In genomic region chr1:156572663-156573018, GRCh38 we compare ENCODE assay signal across 8 cellular contexts. TPM values are rescaled to one million over a fixed set of nuclear protein-coding genes. Genes with fewer than 3 reads are reported as not detected.
DNase-seq lines count a peak whose midpoint lies in the region; ATAC-seq and TF ChIP-seq lines count a peak whose summit lies in the region.
"Had no signal": no experiment of that assay in that cellular context is flagged by ENCODE, and none has a peak within 500 bp of the region (broad histone marks: within the 10 kb centered on the region; RNA-seq: fewer than 3 reads in every experiment).

No MANE protein-coding gene starts in this region.

- H2AFZ ChIP-seq in GM23338 (peak overlapping the region; percentile 99), fibroblast of lung (ENCODE audit: low read length) (no peak overlapping the region)

- H3K79me2 ChIP-seq in GM23338 (replicated peaks; ENCODE audit: insufficient read depth) (peaks cover 16% of the 10 kb centered on the region), fibroblast of lung (ENCODE audit: control insufficient read depth, insufficient read depth, low read length) (peaks cover 22% of the 10 kb centered on the region)

- peak overlapping the region; percentile 96 for H3K4me3 Mint-ChIP-seq in GM23338

- H3K9me3 Mint-ChIP-seq in GM23338: no peaks in the 10 kb centered on the region

- TF ChIP-seq CTCF in GM23338 (conservative IDR thresholded peaks at IDR 0.05; ENCODE audit: low read depth in 2 of 2) (no peak), fibroblast of lung (conservative IDR thresholded peaks at IDR 0.05 in 1 of 2, IDR thresholded peaks at IDR 0.05 in 1 of 2; ENCODE audit: low read depth in 1 of 2, low read length in 2 of 2) (no peak)

- H3K36me3 Mint-ChIP-seq in GM23338 (ENCODE audit: low read depth): peaks cover 12% of the 10 kb centered on the region

- H3K27me3 Mint-ChIP-seq in GM23338 (ENCODE audit: insufficient read depth, low read depth, poor library complexity): peaks cover 5% of the 10 kb centered on the region

- H3K27ac ChIP-seq in GM23338 (ENCODE audit: low read depth): no peak overlapping the region
- H3K27ac ChIP-seq in SJSA1: no peak overlapping the region
- no peak overlapping the region for H3K27ac ChIP-seq in fibroblast of lung (ENCODE audit: insufficient read depth, low read length)
- H3K27ac ChIP-seq in skin epidermis: no peak overlapping the region

- 0 out of 2 replicates have a peak, but pooled peaks cover 12% of the 10 kb centered on the region for H3F3A ChIP-seq in GM23338 (replicated peaks; ENCODE audit: low read depth)

- H3K4me1 Mint-ChIP-seq in GM23338: peaks cover 15% of the 10 kb centered on the region

- no peak overlapping the region for H3K9ac ChIP-seq in fibroblast of lung (ENCODE audit: insufficient read depth, low read length)

- H3K4me1 ChIP-seq in GM23338 (ENCODE audit: insufficient read depth) (peaks cover 10% of the 10 kb centered on the region), SJSA1 (replicated peaks) (peaks cover 15% of the 10 kb centered on the region), fibroblast of lung (ENCODE audit: control insufficient read depth, extremely low read depth, insufficient read depth, low read length) (peaks cover 10% of the 10 kb centered on the region)

- H3K9me3 ChIP-seq in SJSA1 (replicated peaks): no peaks in the 10 kb centered on the region
- no peaks in the 10 kb centered on the region for H3K9me3 ChIP-seq in fibroblast of lung (ENCODE audit: control insufficient read depth, insufficient read depth, low read depth, low read length)

- peak overlapping the region; percentile 98 for H3K4me2 ChIP-seq in GM23338
- peak overlapping the region; percentile 97 for H3K4me2 ChIP-seq in fibroblast of lung (ENCODE audit: extremely low read depth, insufficient read depth, low read length)

- ATAC-seq in GM23338: peak; percentile 13
- no peak for ATAC-seq in HG02885 (IDR thresholded peaks at IDR 0.05; ENCODE audit: poor library complexity, unreplicated experiment)

- H3K27ac Mint-ChIP-seq in GM23338: no peak overlapping the region

- peak overlapping the region; percentile 96 for H3K4me3 ChIP-seq in GM23338
- peak overlapping the region; percentile 73 for H3K4me3 ChIP-seq in SJSA1
- peak overlapping the region; percentile 67 to 93 (median 86) for H3K4me3 ChIP-seq in fibroblast of lung (replicated peaks in 1 of 4; ENCODE audit: control extremely low read depth in 1 of 4, insufficient read depth in 1 of 4, low read depth in 3 of 4, low read length in 4 of 4)
- H3K4me3 ChIP-seq in skin epidermis: peak overlapping the region; percentile 26 to 56 (median 38)

- H4K20me1 ChIP-seq in GM23338 (replicated peaks; ENCODE audit: insufficient read depth) (peaks cover 4% of the 10 kb centered on the region), fibroblast of lung (ENCODE audit: control insufficient read depth, extremely low read depth, insufficient read depth, low read length) (no peaks in the 10 kb centered on the region)

- DNase-seq in GM23338 (ENCODE audit: low spot score): no peak
- DNase-seq in SJSA1 (ENCODE audit: low read depth in 1 of 2, low spot score in 2 of 2): no peak
- no peak for DNase-seq in fibroblast of lung (ENCODE audit: low read depth in 2 of 2)
- no peak for DNase-seq in SHP77 (lab: John Stamatoyannopoulos, UW)
- DNase-seq in NCI-H187 treated with DMSO at 0.1 percent for 48 hours (lab: John Stamatoyannopoulos, UW): no peak

- no peaks in the 10 kb centered on the region for H3K9me2 ChIP-seq in GM23338 (ENCODE audit: insufficient read depth)

- H3K36me3 ChIP-seq in GM23338 (ENCODE audit: insufficient read depth) (0 out of 2 replicates have a peak, but pooled peaks cover 6% of the 10 kb centered on the region), SJSA1 (peaks cover 39% of the 10 kb centered on the region), fibroblast of lung (ENCODE audit: control insufficient read depth, insufficient read depth, low read length) (no peaks in the 10 kb centered on the region)

- H3K27me3 ChIP-seq in GM23338 (ENCODE audit: insufficient read depth) (no peaks in the 10 kb centered on the region), SJSA1 (replicated peaks) (no peaks in the 10 kb centered on the region; the same call in 1 of the 2 replicates), fibroblast of lung (ENCODE audit: control insufficient read depth, insufficient read depth, low read length) (peaks cover 6% of the 10 kb centered on the region)

TF ChIP-seq in GM23338, 12 proteins besides CTCF, POLR2A, EP300 and RAD21 (continues in another document):
- no peak for TF ChIP-seq ETS1 (IDR thresholded peaks at IDR 0.05)

RNA-seq across cellular contexts. Expression of gene IQGAP3, which starts 0.3 kb away (rescaled TPM):
- total RNA-seq in GM23338 (2014; rRNA removed; shearing (Covaris generic)): 25.7 and 31.8 TPM in 2 replicates
- 11.9 and 12.8 TPM in 2 replicates for polyA plus RNA-seq in GM23338 (2016; fragmentation: Nextera tagmentation; extraction: Ambion mirVana)
- total RNA-seq in SJSA1 (2014; rRNA removed; shearing (Covaris generic)): 38.3 and 64.1 TPM in 2 replicates
- total RNA-seq in fibroblast of lung: 1.3 and 16.0 TPM in 2 replicates
- 2.7 and 15.9 TPM in 2 replicates for polyA plus RNA-seq in fibroblast of lung
- 3.4 and 15.2 TPM in 2 replicates for polyA plus RNA-seq in fibroblast of lung (2012)
- polyA minus RNA-seq in fibroblast of lung (ENCODE audit: low replicate concordance): 20.9 and 91.3 TPM in 2 replicates

RNA-seq across cellular contexts. Expression of gene TTC24, which starts 6.9 kb away (rescaled TPM):
- not detected in 2 replicates for total RNA-seq in GM23338 (2014; rRNA removed; shearing (Covaris generic))
- polyA plus RNA-seq in GM23338 (2016; fragmentation: Nextera tagmentation; extraction: Ambion mirVana) (not detected in 2 replicates), fibroblast of lung (not detected in 2 replicates)
- not detected in 2 replicates for total RNA-seq in SJSA1 (2014; rRNA removed; shearing (Covaris generic))
- not detected in 2 replicates for total RNA-seq in fibroblast of lung
- not detected in 2 replicates for polyA plus RNA-seq in fibroblast of lung (2012)
- not detected in 2 replicates for polyA minus RNA-seq in fibroblast of lung (ENCODE audit: low replicate concordance)
- total RNA-seq: temporal lobe had no signal

RNA-seq across cellular contexts. Expression of gene NAXE, which starts 18.9 kb away (rescaled TPM):
- 62.6 and 87.5 TPM in 2 replicates for total RNA-seq in GM23338 (2014; rRNA removed; shearing (Covaris generic))
- 82.1 and 83.1 TPM in 2 replicates for polyA plus RNA-seq in GM23338 (2016; fragmentation: Nextera tagmentation; extraction: Ambion mirVana)
- 67.9 and 70.6 TPM in 2 replicates for total RNA-seq in SJSA1 (2014; rRNA removed; shearing (Covaris generic))
- 51.6 and 64.4 TPM in 2 replicates for total RNA-seq in fibroblast of lung
- 41.6 and 59.5 TPM in 2 replicates for polyA plus RNA-seq in fibroblast of lung
- 68.1 and 90.0 TPM in 2 replicates for polyA plus RNA-seq in fibroblast of lung (2012)
- polyA minus RNA-seq in fibroblast of lung (ENCODE audit: low replicate concordance): 96.3 and 107 TPM in 2 replicates

RNA-seq across cellular contexts. Expression of gene GPATCH4, which starts 28.6 kb away (rescaled TPM):
- total RNA-seq in GM23338 (2014; rRNA removed; shearing (Covaris generic)): 58.9 and 95.7 TPM in 2 replicates
- polyA plus RNA-seq in GM23338 (2016; fragmentation: Nextera tagmentation; extraction: Ambion mirVana) (174 and 187 TPM in 2 replicates), fibroblast of lung (23.6 and 42.7 TPM in 2 replicates)
- 10.0 and 18.4 TPM in 2 replicates for total RNA-seq in SJSA1 (2014; rRNA removed; shearing (Covaris generic))
- 11.3 and 12.2 TPM in 2 replicates for total RNA-seq in fibroblast of lung
- polyA plus RNA-seq in fibroblast of lung (2012): 32.2 and 50.7 TPM in 2 replicates
- polyA minus RNA-seq in fibroblast of lung (ENCODE audit: low replicate concordance): 6.2 and 19.5 TPM in 2 replicates

RNA-seq across cellular contexts. Expression of gene HAPLN2, which starts 46.6 kb away (rescaled TPM):
- total RNA-seq in GM23338 (2014; rRNA removed; shearing (Covaris generic)): not detected in 2 replicates
- 0.53 TPM in 1 of 2 replicates, not detected in the other for polyA plus RNA-seq in GM23338 (2016; fragmentation: Nextera tagmentation; extraction: Ambion mirVana)
- not detected in 2 replicates for total RNA-seq in SJSA1 (2014; rRNA removed; shearing (Covaris generic))
- total RNA-seq in fibroblast of lung: not detected in 2 replicates
- polyA plus RNA-seq in fibroblast of lung: not detected in 2 replicates
- not detected in 2 replicates for polyA plus RNA-seq in fibroblast of lung (2012)
- not detected in 2 replicates for polyA minus RNA-seq in fibroblast of lung (ENCODE audit: low replicate concordance)

Comparison
In these comparisons a context has a peak if more than half of its experiments do, and no peak if none do; other contexts are left out.
1. H3K4me3 ChIP-seq: peak in every context shown above with its lines; median percentile 96 in GM23338; 86 in fibroblast of lung; 73 in SJSA1; 38 in skin epidermis.